10 cellular contexts compared by ENCODE assay signal in the genomic region with DNA sequence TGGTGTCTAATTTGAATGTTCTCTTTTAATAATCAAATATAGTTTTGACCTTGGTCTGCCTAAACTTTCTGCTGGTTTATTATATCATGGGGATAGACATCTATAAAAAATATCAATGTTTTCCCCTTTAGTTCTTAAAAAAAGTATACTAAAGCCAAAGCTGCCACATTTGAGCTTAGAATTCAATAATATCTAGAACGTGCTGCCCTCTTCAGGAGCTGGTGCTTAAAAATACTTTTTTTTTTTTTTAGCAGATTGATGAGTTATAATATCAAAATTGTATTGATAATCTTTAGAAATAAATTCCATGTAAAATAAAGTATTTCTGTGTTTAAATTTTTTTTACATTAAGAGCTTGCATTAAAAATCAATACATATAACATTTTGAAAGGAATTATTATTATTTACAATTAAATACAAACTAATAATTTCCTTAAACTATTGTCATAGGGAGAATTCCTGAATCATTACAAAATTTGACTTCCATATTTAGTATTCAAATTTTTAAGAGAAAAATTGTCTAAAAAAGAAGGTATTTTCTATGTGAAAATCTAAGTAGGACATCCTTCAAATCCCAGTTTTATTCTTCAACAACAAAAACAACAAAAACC. TPM values are rescaled to one million over a fixed set of nuclear protein-coding genes. Genes with fewer than 3 reads are reported as not detected.
DNase-seq lines count a peak whose midpoint lies in the region; ATAC-seq and TF ChIP-seq lines count a peak whose summit lies in the region.
"Had no signal": no experiment of that assay in that cellular context is flagged by ENCODE, and none has a peak within 500 bp of the region (broad histone marks: within the 10 kb centered on the region; RNA-seq: fewer than 3 reads in every experiment).

No MANE protein-coding gene starts in this region.

- H3K36me3 ChIP-seq in body of pancreas (replicated peaks in 1 of 2; ENCODE audit: insufficient read depth in 1 of 2, low read depth in 2 of 2) (no peaks in the 10 kb centered on the region), left lung (no peaks in the 10 kb centered on the region)

- intact Hi-C loops in body of pancreas (cut with DNase I): no loop called here
- intact Hi-C loops in left lung (cut with DNase I): no loop called here

- DNase-seq in AG09319 (ENCODE audit: extremely low read depth, low read depth) (peak; percentile 18), HFFc6 (peak; percentile 10), body of pancreas (no peak), left lung (no peak), HPDE6-E6E7 (ENCODE audit: extremely low spot score) (no peak), RPMI8226 (no peak), DMS153 treated with DMSO at 0.1 percent for 48 hours (lab: John Stamatoyannopoulos, UW; ENCODE audit: unreplicated experiment) (no peak)
- DNase-seq: H7, NCI-H1417 treated with DMSO at 0.1 percent for 48 hours had no signal

- H3K4me3 Mint-ChIP-seq in HFFc6: no peak overlapping the region

- H3K36me3 Mint-ChIP-seq in HFFc6 (ENCODE audit: low read depth): no peaks in the 10 kb centered on the region

- no peak for ATAC-seq in body of pancreas
- peak; percentile 30 for ATAC-seq in left lung
- ATAC-seq in GM21737 (IDR thresholded peaks at IDR 0.05; ENCODE audit: unreplicated experiment): no peak

- H3K9me3 ChIP-seq in body of pancreas (no peaks in the 10 kb centered on the region), left lung (no peaks in the 10 kb centered on the region)

- WGBS in body of pancreas, 2 donors: 0% methylated on average over 1 of the region's 1 CpG

- no peaks in the 10 kb centered on the region for H3K9me3 Mint-ChIP-seq in HFFc6

- H3K27me3 Mint-ChIP-seq in HFFc6 (ENCODE audit: insufficient read depth): no peaks in the 10 kb centered on the region; the same call in 1 of the 2 replicates

- H3K4me1 ChIP-seq in body of pancreas (no peaks in the 10 kb centered on the region), left lung (no peaks in the 10 kb centered on the region)

- H3K27me3 ChIP-seq in body of pancreas (no peaks in the 10 kb centered on the region), left lung (no peaks in the 10 kb centered on the region)

- H3K27ac ChIP-seq in body of pancreas (no peak overlapping the region), left lung (no peak overlapping the region)

- peaks cover 23% of the 10 kb centered on the region for H3K4me1 Mint-ChIP-seq in HFFc6 (ENCODE audit: low read depth)

- no peak overlapping the region for H3K27ac Mint-ChIP-seq in HFFc6

- no peak for TF ChIP-seq POLR2A in body of pancreas (IDR thresholded peaks at IDR 0.05)

- no peak overlapping the region for H3K4me3 ChIP-seq in body of pancreas
- no peak overlapping the region for H3K4me3 ChIP-seq in left lung

- peak; percentile 49 for TF ChIP-seq CTCF in AG09319 (IDR thresholded peaks at IDR 0.05; ENCODE audit: low read depth, low read length)
- peak; percentile 75 for TF ChIP-seq CTCF in HFFc6 (IDR thresholded peaks at IDR 0.05)
- TF ChIP-seq CTCF in body of pancreas (IDR thresholded peaks at IDR 0.05): peak in 5 of 7 experiments; percentile 21 to 39 (median 31)
- peak in 1 of 2 donors; percentile 36 for TF ChIP-seq CTCF in left lung (IDR thresholded peaks at IDR 0.05)

RNA-seq across cellular contexts. Expression of a gene that starts 40.1 kb away (rescaled TPM):
- 10 to 100 TPM in 1 of 6 experiments, 1 to 10 TPM in 5; 2.1 to 11.1 (median 2.8) TPM for total RNA-seq in HFFc6 (2021; fragmentation: NEBNext Ultra II Directional; extraction: Animal tissue kit (Norgen Biotek cat#: 25700))
- total RNA-seq in body of pancreas (10 to 100 TPM; 11.5 to 25.7 TPM), left lung (100 to 1,000 TPM in 1 of 2 donors, 10 to 100 TPM in 1; 78.8 to 106 TPM)

Comparison
In these comparisons a context has a peak if more than half of its experiments do, and no peak if none do; other contexts are left out.
1. DNase-seq: peak in AG09319 (single experiment) and HFFc6 (single experiment); none in body of pancreas (0 of 4), left lung (0 of 2), HPDE6-E6E7 (single experiment), RPMI8226 (single experiment) and DMS153 treated with DMSO at 0.1 percent for 48 hours (single experiment).